Comparison of ENCODE assay signal across 10 cellular contexts in genomic region chr15:38271895-38272294, GRCh38.
"Had no signal": no experiment of that assay in that cellular context is flagged by ENCODE, and none has a peak within 500 bp of the region (broad histone marks: within the 10 kb centered on the region; RNA-seq: fewer than 3 reads in every experiment).

No MANE protein-coding gene starts in this region.

- H3K27me3 Mint-ChIP-seq: IgD-negative memory B cell had no signal

- H3K4me3 ChIP-seq: GM23248 had no signal

- H3K4me1 Mint-ChIP-seq: IgD-negative memory B cell had no signal

- FAIRE-seq: H1, H54, HepG2 had no signal

- H3K36me3 Mint-ChIP-seq: IgD-negative memory B cell had no signal

- ATAC-seq: HepG2 had no signal

- DNase-seq: GM23248, H9, HCEC 1CT, HFFc6, KG1 had no signal

- H3K4me3 Mint-ChIP-seq: H9, HFFc6, IgD-negative memory B cell had no signal

- H2AFZ ChIP-seq: GM23248 had no signal

- H3K27ac Mint-ChIP-seq: HFFc6, IgD-negative memory B cell had no signal

- H3K9me3 Mint-ChIP-seq: H9, HFFc6 had no signal

- H3K9ac ChIP-seq: GM23248 had no signal

- H3K27ac ChIP-seq: GM23248, HL-60 had no signal
